ENCODE assay signal across 13 cellular contexts in the genomic region with DNA sequence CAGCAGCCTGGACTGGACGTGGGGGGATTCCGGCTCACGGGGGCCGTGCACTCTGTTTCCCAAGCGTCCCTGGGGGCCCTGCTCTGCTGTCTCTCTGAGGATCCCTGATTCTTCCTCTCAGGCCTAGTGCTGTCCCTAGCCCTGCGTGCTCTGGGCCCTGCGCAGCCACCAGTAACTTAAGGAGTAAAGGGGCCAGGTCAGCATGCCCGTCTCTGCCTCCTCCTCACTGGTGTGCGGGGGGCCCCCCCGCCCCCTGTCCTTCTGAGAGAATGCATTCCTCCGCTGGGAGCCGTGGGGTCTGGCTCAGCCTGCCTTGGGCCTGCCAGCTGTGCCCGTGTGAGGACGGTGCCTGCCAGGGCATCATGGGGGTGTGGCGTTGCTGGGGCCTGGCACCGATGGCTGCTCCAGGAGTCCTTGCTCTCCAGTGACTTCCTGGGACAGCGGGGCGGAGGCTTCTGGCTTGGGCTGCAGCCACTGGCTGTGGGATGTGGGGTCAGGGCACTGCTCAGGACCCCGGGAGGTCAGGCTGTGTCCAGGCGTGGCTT.
DNase-seq lines count a peak whose midpoint lies in the region; ATAC-seq and TF ChIP-seq lines count a peak whose summit lies in the region.
"Had no signal": no experiment of that assay in that cellular context is flagged by ENCODE, and none has a peak within 500 bp of the region (broad histone marks: within the 10 kb centered on the region; RNA-seq: fewer than 3 reads in every experiment).

No MANE protein-coding gene starts in this region.

- 70 to 77% methylated on average over 4 to 20 of the region's 20 CpGs for WGBS in body of pancreas, 2 donors
- 46 to 80% methylated on average over 2 to 19 of the region's 20 CpGs for WGBS in transverse colon (ENCODE audit: low coverage in 1 of 2), 2 donors

- H3K9me3 ChIP-seq in body of pancreas (no peaks in the 10 kb centered on the region), mucosa of descending colon (no peaks in the 10 kb centered on the region), transverse colon (no peaks in the 10 kb centered on the region)
- H3K9me3 ChIP-seq: prostate gland had no signal

- intact Hi-C loops in body of pancreas (cut with DNase I), result no loop called here
- intact Hi-C loops in mucosa of descending colon (cut with DNase I, micrococcal nuclease), result no loop called here
- intact Hi-C loops in transverse colon (cut with DNase I; ENCODE audit: low total_unique reads), result no loop called here

- peak; percentile 2 for DNase-seq in activated gamma-delta T cell treated with Interleukin-2 at 50 U/mL for 16 hours
- DNase-seq in activated gamma-delta T cell (lab: John Stamatoyannopoulos, UW), result no peak
- peak in 3 of 4 donors; percentile 3 to 13 (median 8) for DNase-seq in body of pancreas
- peak in 2 of 3 donors; percentile 36 to 62 for DNase-seq in mucosa of descending colon
- DNase-seq in transverse colon, result peak; percentile 33
- no peak for DNase-seq in stimulated activated CD4-positive, alpha-beta T cell treated with anti-CD3 and anti-CD28 coated beads, Interleukin-4, amount 100 ng/mL, for 4 hours
- DNase-seq in GM10266 (ENCODE audit: extremely low spot score), result no peak
- DNase-seq: central memory CD4-positive, alpha-beta T cell; foreskin melanocyte; NCI-H187; PC-9 had no signal

- H3K4me3 ChIP-seq in body of pancreas (no peak overlapping the region), mucosa of descending colon (no peak overlapping the region), transverse colon (no peak overlapping the region)
- H3K4me3 ChIP-seq: PC-9, prostate gland had no signal

- ATAC-seq in body of pancreas (no peak), mucosa of descending colon (peak; percentile 66), GM21423 (IDR thresholded peaks at IDR 0.05; ENCODE audit: unreplicated experiment) (no peak)

- H3K4me1 ChIP-seq in body of pancreas (no peaks in the 10 kb centered on the region), mucosa of descending colon (ENCODE audit: low read depth) (peaks cover 6% of the 10 kb centered on the region), transverse colon (peaks cover 0 to 5% (median 4%) of the 10 kb centered on the region in 4 donors)
- H3K4me1 ChIP-seq: prostate gland had no signal

- no peak for TF ChIP-seq POLR2A in body of pancreas (IDR thresholded peaks at IDR 0.05)
- no peak for TF ChIP-seq POLR2A in transverse colon (IDR thresholded peaks at IDR 0.05)

- no peak for TF ChIP-seq EP300 in transverse colon (IDR thresholded peaks at IDR 0.05; ENCODE audit: low read depth)

- no peak overlapping the region for H3K27ac ChIP-seq in body of pancreas
- no peak overlapping the region for H3K27ac ChIP-seq in transverse colon
- H3K27ac ChIP-seq: PC-9, prostate gland had no signal

- in situ Hi-C loops in transverse colon (cut with MboI; ENCODE audit: low pct_ligation_motif_present in 1 of 4, low pct_unique_long_range_greater_than_20kb in 1 of 4, low sequenced_read_pairs in 3 of 4), result no loop called here

- H3K27me3 ChIP-seq in body of pancreas (no peaks in the 10 kb centered on the region), transverse colon (no peaks in the 10 kb centered on the region)

- TF ChIP-seq CTCF in body of pancreas (IDR thresholded peaks at IDR 0.05), result no peak
- TF ChIP-seq CTCF in mucosa of descending colon (IDR thresholded peaks at IDR 0.05), result no peak
- no peak for TF ChIP-seq CTCF in transverse colon (IDR thresholded peaks at IDR 0.05)
- TF ChIP-seq CTCF in GM10266 (IDR thresholded peaks at IDR 0.05; ENCODE audit: control insufficient read depth, insufficient read depth, low read depth, missing control alignments), result no peak

- no peaks in the 10 kb centered on the region for H3K36me3 ChIP-seq in body of pancreas (replicated peaks in 1 of 2; ENCODE audit: insufficient read depth in 1 of 2, low read depth in 2 of 2)
- H3K36me3 ChIP-seq in mucosa of descending colon (ENCODE audit: low read depth), result no peaks in the 10 kb centered on the region
- H3K36me3 ChIP-seq in transverse colon, result no peaks in the 10 kb centered on the region
- H3K36me3 ChIP-seq: prostate gland had no signal

Comparison
In these comparisons a context has a peak if more than half of its experiments do, and no peak if none do; other contexts are left out.
1. DNase-seq: peak in activated gamma-delta T cell treated with Interleukin-2 at 50 U/mL for 16 hours (single experiment), body of pancreas (3 of 4), mucosa of descending colon (2 of 3) and transverse colon (single experiment); none in activated gamma-delta T cell (single experiment), stimulated activated CD4-positive, alpha-beta T cell treated with anti-CD3 and anti-CD28 coated beads, Interleukin-4, amount 100 ng/mL, for 4 hours (0 of 2) and GM10266 (single experiment).